ENCODE assay signal across 1 cellular context in the genomic region with DNA sequence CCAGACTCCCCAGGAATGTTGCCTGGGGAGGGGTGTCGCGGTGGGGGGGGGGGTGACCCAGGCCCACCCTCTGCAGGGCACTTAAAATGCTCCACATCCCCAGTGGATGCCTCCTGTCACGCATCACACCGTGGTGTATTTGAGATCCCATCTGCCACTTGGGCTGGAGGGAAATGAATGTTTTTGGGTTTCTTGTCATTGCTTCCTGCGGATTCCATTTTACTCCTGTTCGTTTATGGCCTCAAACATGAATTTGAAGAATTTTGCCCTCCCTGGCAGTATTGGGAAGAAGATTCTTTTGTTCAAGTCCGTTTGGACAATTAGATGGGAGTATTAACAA.
TF ChIP-seq lines count a peak whose summit lies in the region.

No MANE protein-coding gene starts in this region.

TF ChIP-seq in endothelial cell of umbilical vein, 7 proteins besides CTCF, POLR2A, EP300 and RAD21 (continued from another document):
- TF ChIP-seq POLR2AphosphoS5 (IDR thresholded peaks at IDR 0.05; ENCODE audit: insufficient read depth, low read depth, low read length) (no peak), FOS (IDR thresholded peaks at IDR 0.05; ENCODE audit: borderline replicate concordance, insufficient read depth, low read length) (no peak)
